ENCODE assay signal across 11 cellular contexts in genomic region chr13:113245858-113246791, GRCh38. TPM values are rescaled to one million over a fixed set of nuclear protein-coding genes. Genes with fewer than 3 reads are reported as not detected.
A peak's percentile ranks its signal among the peaks of the same experiment; 100 is the strongest.
DNase-seq lines count a peak whose midpoint lies in the region; ATAC-seq, FAIRE-seq and TF ChIP-seq lines count a peak whose summit lies in the region.
"Had no signal": no experiment of that assay in that cellular context is flagged by ENCODE, and none has a peak within 500 bp of the region (broad histone marks: within the 10 kb centered on the region; RNA-seq: fewer than 3 reads in every experiment).

No MANE protein-coding gene starts in this region.

- TF ChIP-seq CTCF in CD8-positive, alpha-beta T cell (IDR thresholded peaks at IDR 0.05) = no peak
- TF ChIP-seq CTCF in Loucy (conservative IDR thresholded peaks at IDR 0.05; ENCODE audit: low read length) (peak; percentile 44), endothelial cell of umbilical vein (IDR thresholded peaks at IDR 0.05; ENCODE audit: extremely low read depth in 1 of 2, insufficient read depth in 1 of 2, low read depth in 1 of 2, low read length in 2 of 2) (peak; percentile 6 to 11), mesothelial cell of epicardium (IDR thresholded peaks at IDR 0.05; ENCODE audit: unreplicated experiment) (peak; percentile 15)

- no peaks in the 10 kb centered on the region for H3K9me3 Mint-ChIP-seq in CD8-positive, alpha-beta T cell
- H3K9me3 Mint-ChIP-seq in mesothelial cell of epicardium = no peaks in the 10 kb centered on the region
- H3K9me3 Mint-ChIP-seq: T-cell had no signal

- peak overlapping the region; percentile 71 for H3K27ac Mint-ChIP-seq in CD8-positive, alpha-beta T cell
- no peak overlapping the region for H3K27ac Mint-ChIP-seq in mesothelial cell of epicardium
- H3K27ac Mint-ChIP-seq: T-cell had no signal

- no peaks in the 10 kb centered on the region for H3K27me3 Mint-ChIP-seq in CD8-positive, alpha-beta T cell (ENCODE audit: low read depth)
- no peaks in the 10 kb centered on the region for H3K27me3 Mint-ChIP-seq in mesothelial cell of epicardium (ENCODE audit: low read depth)
- H3K27me3 Mint-ChIP-seq: T-cell had no signal

- no peaks in the 10 kb centered on the region for H3K9me2 ChIP-seq in Loucy (replicated peaks; ENCODE audit: low read depth, low read length)

- no peak overlapping the region for H3K4me3 ChIP-seq in CD8-positive, alpha-beta T cell (ENCODE audit: low read depth, low read length)
- H3K4me3 ChIP-seq in Loucy (ENCODE audit: low read length, poor library complexity, severe bottlenecking) = no peak overlapping the region
- H3K4me3 ChIP-seq in endothelial cell of umbilical vein (replicated peaks in 1 of 3; ENCODE audit: insufficient read depth in 1 of 3, low read depth in 1 of 3, low read length in 3 of 3) = no peak overlapping the region

- H3K4me2 ChIP-seq in Loucy (ENCODE audit: low read depth, low read length, poor library complexity, severe bottlenecking) (no peak overlapping the region), endothelial cell of umbilical vein (ENCODE audit: insufficient read depth, low read length) (no peak overlapping the region)

- no TSS peak for BruUV-seq in endothelial cell of umbilical vein (replicated peaks; lab: Mats Ljungman, UMichigan)

- no peak overlapping the region for H2AFZ ChIP-seq in Loucy (ENCODE audit: low read length)
- H2AFZ ChIP-seq in endothelial cell of umbilical vein (ENCODE audit: low read depth, low read length) = no peak overlapping the region

- no peaks in the 10 kb centered on the region for H4K20me1 ChIP-seq in Loucy (ENCODE audit: insufficient read depth, low read length, poor library complexity, severe bottlenecking)
- no peaks in the 10 kb centered on the region for H4K20me1 ChIP-seq in endothelial cell of umbilical vein (replicated peaks; ENCODE audit: control insufficient read depth, extremely low read depth, insufficient read depth, low read length)

- no peak overlapping the region for H3K9ac ChIP-seq in Loucy (ENCODE audit: low read depth, low read length, poor library complexity, severe bottlenecking)
- H3K9ac ChIP-seq in endothelial cell of umbilical vein (replicated peaks; ENCODE audit: extremely low read depth, insufficient read depth, low read length) = no peak overlapping the region

- no peak for ATAC-seq in CD8-positive, alpha-beta T cell
- ATAC-seq in activated CD4-positive, CD25-positive, alpha-beta regulatory T cell treated with anti-CD3 and anti-CD28 coated beads, Interleukin-2, amount 50 U/mL, for 24 hours = no peak
- ATAC-seq: T-cell had no signal

- no peak for TF ChIP-seq POLR2A in endothelial cell of umbilical vein (IDR thresholded peaks at IDR 0.05; ENCODE audit: low read depth, low read length)

- no peaks in the 10 kb centered on the region for H3K79me2 ChIP-seq in Loucy (ENCODE audit: insufficient read depth, low read length)
- H3K79me2 ChIP-seq in endothelial cell of umbilical vein (ENCODE audit: control insufficient read depth, insufficient read depth, low read length) = no peaks in the 10 kb centered on the region

- no peaks in the 10 kb centered on the region for H3K9me1 ChIP-seq in endothelial cell of umbilical vein (replicated peaks; ENCODE audit: control insufficient read depth, extremely low read depth, insufficient read depth, low read length)

- no peaks in the 10 kb centered on the region for H3K9me3 ChIP-seq in CD8-positive, alpha-beta T cell (ENCODE audit: low read length)
- H3K9me3 ChIP-seq in Loucy (ENCODE audit: insufficient read depth, low read depth, low read length) (no peaks in the 10 kb centered on the region), endothelial cell of umbilical vein (replicated peaks; ENCODE audit: control insufficient read depth, insufficient read depth, low read length) (no peaks in the 10 kb centered on the region)

- no peak for DNase-seq in CD8-positive, alpha-beta T cell
- DNase-seq in endothelial cell of umbilical vein (ENCODE audit: low read depth, low spot score) (no peak), mesothelial cell of epicardium (ENCODE audit: low spot score in 2 of 2, unreplicated experiment in 2 of 2) (no peak), NCI-H2107 treated with DMSO at 0.1 percent for 48 hours (lab: John Stamatoyannopoulos, UW; ENCODE audit: unreplicated experiment) (no peak), NCI-H1092 treated with DMSO at 0.1 percent for 48 hours (lab: John Stamatoyannopoulos, UW) (no peak), SW 1271 (lab: John Stamatoyannopoulos, UW) (no peak)
- DNase-seq: Calu3, NCI-H748 treated with DMSO at 0.1 percent for 48 hours, T-cell had no signal

- no peak overlapping the region for H3K27ac ChIP-seq in CD8-positive, alpha-beta T cell (ENCODE audit: low read depth, low read length)
- no peak overlapping the region for H3K27ac ChIP-seq in endothelial cell of umbilical vein (ENCODE audit: insufficient read depth, low read depth, low read length)

- no peaks in the 10 kb centered on the region for H3K4me1 ChIP-seq in CD8-positive, alpha-beta T cell (ENCODE audit: insufficient read depth, low read length)
- H3K4me1 ChIP-seq in Loucy (ENCODE audit: insufficient read depth, low read length, poor library complexity, severe bottlenecking) (no peaks in the 10 kb centered on the region), endothelial cell of umbilical vein (ENCODE audit: control insufficient read depth, extremely low read depth, insufficient read depth, low read length) (no peaks in the 10 kb centered on the region)

- peaks cover 95% of the 10 kb centered on the region for H3K36me3 Mint-ChIP-seq in CD8-positive, alpha-beta T cell
- peaks cover 49% of the 10 kb centered on the region for H3K36me3 Mint-ChIP-seq in mesothelial cell of epicardium

- no peaks in the 10 kb centered on the region for H3K4me1 Mint-ChIP-seq in CD8-positive, alpha-beta T cell (ENCODE audit: low read depth)
- H3K4me1 Mint-ChIP-seq in mesothelial cell of epicardium = no peaks in the 10 kb centered on the region
- H3K4me1 Mint-ChIP-seq: T-cell had no signal

- CTCF ChIA-PET in CD8-positive, alpha-beta T cell (lab: Charles Lee) = no interaction called here
- CTCF ChIA-PET in endothelial cell of umbilical vein (lab: Charles Lee) = interaction anchor here (0.9 kb wide), 1 partner anchor 148 kb away, joined by 3 read pairs; no protein-coding TSS in a partner anchor

- no peaks in the 10 kb centered on the region for H3F3A ChIP-seq in Loucy (ENCODE audit: low read depth)

- FAIRE-seq in endothelial cell of umbilical vein (lab: Jason Lieb, UNC) = no peak

- no peaks in the 10 kb centered on the region for H3K27me3 ChIP-seq in CD8-positive, alpha-beta T cell (ENCODE audit: insufficient read depth, low read length)
- no peaks in the 10 kb centered on the region for H3K27me3 ChIP-seq in Loucy (ENCODE audit: insufficient read depth, low read length, poor library complexity, severe bottlenecking)
- H3K27me3 ChIP-seq in endothelial cell of umbilical vein (ENCODE audit: control insufficient read depth in 2 of 2, insufficient read depth in 2 of 2, low read length in 2 of 2) = no peaks in the 10 kb centered on the region

- intact Hi-C loops in CD8-positive, alpha-beta T cell (cut with DNase I, micrococcal nuclease) = no loop called here
- intact Hi-C loops in endothelial cell of umbilical vein (cut with micrococcal nuclease) = no loop called here

- POLR2A ChIA-PET in CD8-positive, alpha-beta T cell (lab: Charles Lee) = no interaction called here
- POLR2A ChIA-PET in endothelial cell of umbilical vein (lab: Charles Lee) = no interaction called here

- peaks cover 70% of the 10 kb centered on the region for H3K36me3 ChIP-seq in CD8-positive, alpha-beta T cell (ENCODE audit: insufficient read depth, low read length)
- H3K36me3 ChIP-seq in Loucy (ENCODE audit: insufficient read depth, low read length) (peaks cover 79% of the 10 kb centered on the region; the same call in 1 of the 2 replicates), endothelial cell of umbilical vein (ENCODE audit: control insufficient read depth in 2 of 2, extremely low read depth in 1 of 2, insufficient read depth in 2 of 2, low read length in 2 of 2) (peaks cover 16 to 43% of the 10 kb centered on the region in 2 experiments)

- no peak overlapping the region for H3K4me3 Mint-ChIP-seq in CD8-positive, alpha-beta T cell
- H3K4me3 Mint-ChIP-seq in mesothelial cell of epicardium = no peak overlapping the region
- H3K4me3 Mint-ChIP-seq: T-cell had no signal

- dilution Hi-C loops in endothelial cell of umbilical vein (cut with MboI; ENCODE audit: extremely low pct_ligation_motif_present, low sequenced_read_pairs) = no loop called here

RNA-seq across cellular contexts. Expression of gene CUL4A, which starts 36.7 kb away (rescaled TPM):
- 10 to 100 TPM; 53.8 to 58.7 TPM for total RNA-seq in CD8-positive, alpha-beta T cell
- total RNA-seq in endothelial cell of umbilical vein (73.8 and 80.0 TPM in 2 replicates), mesothelial cell of epicardium (74.4 to 79.8 TPM (median 75.3 TPM) in 3 replicates)
- polyA plus RNA-seq in endothelial cell of umbilical vein = 34.9 and 37.9 TPM in 2 replicates
- polyA plus RNA-seq in endothelial cell of umbilical vein (2011; cell fraction: cytosol; rRNA removed) = 39.3 and 41.4 TPM in 2 replicates
- 102 and 103 TPM in 2 replicates for polyA plus RNA-seq in endothelial cell of umbilical vein (2011; cell fraction: nucleus; rRNA removed)
- 57.9 and 68.3 TPM in 2 replicates for polyA plus RNA-seq in endothelial cell of umbilical vein (2012)
- polyA minus RNA-seq in endothelial cell of umbilical vein = 74.7 and 77.5 TPM in 2 replicates
- polyA minus RNA-seq in endothelial cell of umbilical vein (2011; cell fraction: cytosol; rRNA and poly(A)+ RNA removed) = 67.3 TPM
- polyA minus RNA-seq in endothelial cell of umbilical vein (2011; cell fraction: nucleus; rRNA and poly(A)+ RNA removed) = 70.0 and 78.6 TPM in 2 replicates

RNA-seq across cellular contexts. Expression of gene PCID2, which starts 37.7 kb away (rescaled TPM):
- 10 to 100 TPM; 30.5 to 34.1 TPM for total RNA-seq in CD8-positive, alpha-beta T cell
- total RNA-seq in endothelial cell of umbilical vein = 48.5 and 55.6 TPM in 2 replicates
- 43.2 and 52.1 TPM in 2 replicates for polyA plus RNA-seq in endothelial cell of umbilical vein
- polyA plus RNA-seq in endothelial cell of umbilical vein (2011; cell fraction: cytosol; rRNA removed) = 53.9 and 60.0 TPM in 2 replicates
- 119 and 141 TPM in 2 replicates for polyA plus RNA-seq in endothelial cell of umbilical vein (2011; cell fraction: nucleus; rRNA removed)
- polyA plus RNA-seq in endothelial cell of umbilical vein (2012) = 54.6 and 60.3 TPM in 2 replicates
- 72.1 and 72.5 TPM in 2 replicates for polyA minus RNA-seq in endothelial cell of umbilical vein
- 59.6 TPM for polyA minus RNA-seq in endothelial cell of umbilical vein (2011; cell fraction: cytosol; rRNA and poly(A)+ RNA removed)
- 49.8 and 68.3 TPM in 2 replicates for polyA minus RNA-seq in endothelial cell of umbilical vein (2011; cell fraction: nucleus; rRNA and poly(A)+ RNA removed)
- total RNA-seq in mesothelial cell of epicardium = 44.9 to 53.5 TPM (median 51.2 TPM) in 3 replicates

RNA-seq across cellular contexts. Expression of gene LAMP1, which starts 50.9 kb away (rescaled TPM):
- 10 to 100 TPM; 84.8 to 87.5 TPM for total RNA-seq in CD8-positive, alpha-beta T cell
- 285 and 286 TPM in 2 replicates for total RNA-seq in endothelial cell of umbilical vein
- polyA plus RNA-seq in endothelial cell of umbilical vein = 260 and 262 TPM in 2 replicates
- polyA plus RNA-seq in endothelial cell of umbilical vein (2011; cell fraction: cytosol; rRNA removed) = 233 and 241 TPM in 2 replicates
- 196 and 217 TPM in 2 replicates for polyA plus RNA-seq in endothelial cell of umbilical vein (2011; cell fraction: nucleus; rRNA removed)
- 349 and 423 TPM in 2 replicates for polyA plus RNA-seq in endothelial cell of umbilical vein (2012)
- polyA minus RNA-seq in endothelial cell of umbilical vein = 150 and 157 TPM in 2 replicates
- 67.3 TPM for polyA minus RNA-seq in endothelial cell of umbilical vein (2011; cell fraction: cytosol; rRNA and poly(A)+ RNA removed)
- 49.2 and 55.3 TPM in 2 replicates for polyA minus RNA-seq in endothelial cell of umbilical vein (2011; cell fraction: nucleus; rRNA and poly(A)+ RNA removed)
- 109 to 116 TPM (median 116 TPM) in 3 replicates for total RNA-seq in mesothelial cell of epicardium
